ENCODE assay signal across 15 cellular contexts in the genomic region with DNA sequence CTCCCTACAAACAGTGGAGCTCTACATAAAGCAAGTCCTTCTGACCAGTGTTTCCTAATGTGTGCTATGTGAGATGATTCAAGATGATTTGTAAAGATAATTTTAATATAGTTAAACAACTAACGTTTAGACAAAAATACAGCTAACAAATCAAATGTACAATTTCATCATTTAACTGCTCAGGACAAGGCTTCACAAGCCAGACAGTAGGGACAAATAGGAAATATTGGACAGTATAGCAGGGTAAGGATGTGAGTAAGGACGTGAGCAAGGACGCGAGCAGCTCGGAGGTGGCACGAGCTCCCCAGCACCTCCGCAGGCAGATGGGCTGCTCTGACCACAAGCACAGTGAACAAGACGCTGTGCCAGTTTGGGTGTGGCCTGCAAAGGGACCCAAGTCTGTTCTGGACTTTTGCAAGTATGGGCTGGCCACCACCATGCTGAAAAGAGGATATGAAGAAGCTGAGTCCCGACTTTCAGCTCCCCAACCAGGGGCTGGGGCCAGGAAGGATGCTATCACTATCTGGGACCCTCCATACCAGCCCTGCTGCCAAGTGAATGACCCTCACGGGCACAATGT. TPM values are rescaled to one million over a fixed set of nuclear protein-coding genes. Genes with fewer than 3 reads are reported as not detected.
"Had no signal": no experiment of that assay in that cellular context is flagged by ENCODE, and none has a peak within 500 bp of the region (broad histone marks: within the 10 kb centered on the region; RNA-seq: fewer than 3 reads in every experiment).

No MANE protein-coding gene starts in this region.

- H3K27me3 Mint-ChIP-seq: activated CD4-positive, alpha-beta memory T cell treated with anti-CD3 and anti-CD28 coated beads for 36 hours had no signal

- DNase-seq: activated CD4-positive, alpha-beta memory T cell treated with anti-CD3 and anti-CD28 coated beads for 36 hours; activated CD4-positive, alpha-beta T cell treated with anti-CD3 and anti-CD28 coated beads for 1 hour; activated CD8-positive, alpha-beta memory T cell treated with anti-CD3 and anti-CD28 coated beads, Interleukin-2, amount 50 U/mL, for 4 hours; activated gamma-delta T cell treated with Interleukin-2 at 50 U/mL for 16 hours; left colon; retina; T-helper 1 cell; uterus had no signal

- H3K27me3 ChIP-seq: ascending aorta, gastroesophageal sphincter, ovary, tibial artery, uterus had no signal

- H3K27ac ChIP-seq: ascending aorta, gastroesophageal sphincter, ovary, SK-N-MC, tibial artery, uterus had no signal

- H3K9me3 ChIP-seq: ascending aorta, gastroesophageal sphincter, ovary, tibial artery, uterus had no signal

- ATAC-seq: gastroesophageal sphincter; left colon; stimulated activated effector memory CD8-positive, alpha-beta T cell treated with anti-CD3 and anti-CD28 coated beads, Interleukin-12 subunit alpha, Interleukin-12 subunit beta, amount 100 ng/mL, for 72 hours had no signal

- H3K27ac Mint-ChIP-seq: activated CD4-positive, alpha-beta memory T cell treated with anti-CD3 and anti-CD28 coated beads for 36 hours; stimulated activated effector memory CD8-positive, alpha-beta T cell treated with anti-CD3 and anti-CD28 coated beads, Interleukin-12 subunit alpha, Interleukin-12 subunit beta, amount 100 ng/mL, for 72 hours had no signal

- H3K4me3 Mint-ChIP-seq: activated CD4-positive, alpha-beta memory T cell treated with anti-CD3 and anti-CD28 coated beads for 36 hours; stimulated activated effector memory CD8-positive, alpha-beta T cell treated with anti-CD3 and anti-CD28 coated beads, Interleukin-12 subunit alpha, Interleukin-12 subunit beta, amount 100 ng/mL, for 72 hours had no signal

- H3K9me3 Mint-ChIP-seq: activated CD4-positive, alpha-beta memory T cell treated with anti-CD3 and anti-CD28 coated beads for 36 hours; stimulated activated effector memory CD8-positive, alpha-beta T cell treated with anti-CD3 and anti-CD28 coated beads, Interleukin-12 subunit alpha, Interleukin-12 subunit beta, amount 100 ng/mL, for 72 hours had no signal

- H3K4me3 ChIP-seq: ascending aorta, gastroesophageal sphincter, ovary, SK-N-MC, tibial artery, uterus had no signal

RNA-seq across cellular contexts. Expression of gene SLC17A9, which starts 40.7 kb away (rescaled TPM):
- polyA plus RNA-seq: neural cell had no signal
